In the genomic region with DNA sequence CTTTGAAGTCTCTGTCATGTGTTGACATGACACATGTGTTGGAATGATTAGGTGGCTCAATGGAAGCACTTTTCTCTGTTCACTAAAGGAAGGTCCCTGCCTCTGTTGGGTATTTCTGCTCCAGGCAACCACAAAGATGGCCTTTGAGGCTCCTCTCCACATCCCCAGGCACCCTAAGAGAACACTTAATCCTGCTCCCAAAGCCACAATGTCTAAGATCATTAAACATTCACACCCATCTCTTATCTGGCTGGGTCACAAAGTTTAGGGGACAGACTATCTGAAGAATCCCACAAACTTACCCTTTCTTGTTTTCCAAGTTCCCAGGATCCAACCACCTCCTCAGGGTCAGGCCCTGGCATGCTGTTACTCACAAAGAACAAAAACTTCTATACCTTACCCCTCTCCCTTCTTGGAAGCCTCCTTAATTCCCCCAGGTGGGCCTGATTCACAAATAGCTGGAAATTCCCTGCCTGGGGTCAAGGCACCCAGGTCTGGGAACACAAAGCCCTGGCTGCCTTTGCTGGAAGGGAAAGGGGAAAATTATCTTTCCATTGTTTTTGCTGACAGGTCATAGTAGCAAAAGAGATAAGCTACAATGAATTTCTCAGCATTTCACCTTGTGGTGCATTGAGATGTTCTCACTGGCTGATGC, we compare ENCODE assay signal across 16 cellular contexts.
"Had no signal": no experiment of that assay in that cellular context is flagged by ENCODE, and none has a peak within 500 bp of the region (broad histone marks: within the 10 kb centered on the region; RNA-seq: fewer than 3 reads in every experiment).

No MANE protein-coding gene starts in this region.

- H3K27ac ChIP-seq: right lobe of liver had no signal

- H3K36me3 ChIP-seq: right lobe of liver had no signal

- H3K4me3 ChIP-seq: right lobe of liver had no signal

- FAIRE-seq: endometrium, frontal cortex, small intestine had no signal

- DNase-seq: activated CD4-positive, alpha-beta memory T cell treated with anti-CD3 and anti-CD28 coated beads for 36 hours; activated CD4-positive, alpha-beta T cell treated with anti-CD3 and anti-CD28 coated beads for 48 hours; activated effector memory CD4-positive, alpha-beta T cell treated with anti-CD3 and anti-CD28 coated beads, Interleukin-2, amount 50 U/mL, for 16 hours; activated naive CD4-positive, alpha-beta T cell treated with anti-CD3 and anti-CD28 coated beads, Interleukin-2, amount 10 ng/mL, durations not matched to agents 7 days and 5 days; activated T-cell treated with anti-CD3 and anti-CD28 coated beads, Interleukin-2, amount 50 U/mL, for 72 hours; erythroblast; hypothalamus; left ventricle myocardium superior; right lobe of liver; small intestine; stimulated activated CD4-positive, alpha-beta T cell treated with anti-CD3 and anti-CD28 coated beads, Interleukin-15, amount 100 ng/mL, for 24 hours; stimulated activated naive B cell treated with anti-CD40 and anti-IgM and Interleukin-4, amounts not matched to agents 10 μg/mL and 1 μg/mL and 100 μg/mL, for 72 hours; SW 1271; T-helper 17 cell had no signal

- H3K9me3 ChIP-seq: right lobe of liver had no signal

- H3K27me3 ChIP-seq: right lobe of liver had no signal

- ATAC-seq: activated T-cell treated with anti-CD3 and anti-CD28 coated beads, Interleukin-2, amount 50 U/mL, for 72 hours; right lobe of liver; T-helper 17 cell had no signal

- H3K4me1 ChIP-seq: right lobe of liver had no signal
